In genomic region chrX:107677501-107677901, GRCh38 we compare ENCODE assay signal across 9 cellular contexts. TPM values are rescaled to one million over a fixed set of nuclear protein-coding genes. Genes with fewer than 3 reads are reported as not detected.
DNase-seq lines count a peak whose midpoint lies in the region; ATAC-seq, FAIRE-seq and TF ChIP-seq lines count a peak whose summit lies in the region.
"Had no signal": no experiment of that assay in that cellular context is flagged by ENCODE, and none has a peak within 500 bp of the region (broad histone marks: within the 10 kb centered on the region; RNA-seq: fewer than 3 reads in every experiment).

No MANE protein-coding gene starts in this region.

- H3K27ac ChIP-seq in ACC112 (ENCODE audit: low read depth, low read length) (peak overlapping the region; percentile 100), astrocyte (ENCODE audit: low read depth, low read length) (peak overlapping the region; percentile 73)

- no peaks in the 10 kb centered on the region for H3K9me3 Mint-ChIP-seq in astrocyte (ENCODE audit: unreplicated experiment)

- no peak for ATAC-seq in GM21526 (IDR thresholded peaks at IDR 0.05; ENCODE audit: low FRiP score, unreplicated experiment)
- no peak for ATAC-seq in GM18498 (IDR thresholded peaks at IDR 0.05; ENCODE audit: unreplicated experiment)

- no peak overlapping the region for H2AFZ ChIP-seq in ACC112 (ENCODE audit: low read length, unreplicated experiment)
- H2AFZ ChIP-seq in astrocyte (ENCODE audit: low read depth, low read length): peak overlapping the region; percentile 18

- no peak overlapping the region for H3K4me3 Mint-ChIP-seq in astrocyte (ENCODE audit: unreplicated experiment)

- H3K27me3 ChIP-seq in ACC112 (ENCODE audit: insufficient read depth, low read length) (no peaks in the 10 kb centered on the region), astrocyte (ENCODE audit: insufficient read depth, low read length) (no peaks in the 10 kb centered on the region), mucosa of stomach (ENCODE audit: control insufficient read depth, insufficient read depth, low read length) (no peaks in the 10 kb centered on the region)

- H4K20me1 ChIP-seq in astrocyte (ENCODE audit: insufficient read depth, low read length): no peaks in the 10 kb centered on the region

- TF ChIP-seq CTCF in HFF-Myc (IDR thresholded peaks at IDR 0.05; ENCODE audit: low read depth, low read length, missing control alignments): no peak
- TF ChIP-seq CTCF in astrocyte (IDR thresholded peaks at IDR 0.05; ENCODE audit: insufficient read depth, low read depth, low read length): no peak

- H3K36me3 Mint-ChIP-seq in astrocyte (ENCODE audit: low read depth, unreplicated experiment): no peaks in the 10 kb centered on the region

- FAIRE-seq in astrocyte (lab: Jason Lieb, UNC) (no peak), frontal cortex (lab: Jason Lieb, UNC) (no peak)
- FAIRE-seq: HTR-8/SVneo had no signal

- H3K4me3 ChIP-seq in ACC112 (ENCODE audit: low read depth, low read length) (no peak overlapping the region), HFF-Myc (replicated peaks; ENCODE audit: low read depth, low read length) (peak overlapping the region; percentile 76; the same call in 1 of the 2 replicates), astrocyte (ENCODE audit: insufficient read depth, low read depth, low read length) (peak overlapping the region; percentile 23), mucosa of stomach (ENCODE audit: low read length) (no peak overlapping the region)

- H3K36me3 ChIP-seq in ACC112 (ENCODE audit: insufficient read depth, low read length): no peaks in the 10 kb centered on the region
- H3K36me3 ChIP-seq in astrocyte (ENCODE audit: insufficient read depth, low read length): no peaks in the 10 kb centered on the region
- no peaks in the 10 kb centered on the region for H3K36me3 ChIP-seq in mucosa of stomach (ENCODE audit: control insufficient read depth, insufficient read depth, low read length)

- H3K9me3 ChIP-seq in astrocyte (ENCODE audit: insufficient read depth, low read depth, low read length) (no peaks in the 10 kb centered on the region), mucosa of stomach (ENCODE audit: control insufficient read depth, low read length) (no peaks in the 10 kb centered on the region)

- H3K4me1 ChIP-seq in ACC112 (ENCODE audit: control insufficient read depth, insufficient read depth, low read length, unreplicated experiment) (peaks cover 49% of the 10 kb centered on the region), astrocyte (ENCODE audit: insufficient read depth, low read length) (peaks cover 25% of the 10 kb centered on the region), mucosa of stomach (ENCODE audit: control insufficient read depth, insufficient read depth, low read length) (peaks cover 45% of the 10 kb centered on the region)

- H3K27ac Mint-ChIP-seq in astrocyte (ENCODE audit: unreplicated experiment): no peak overlapping the region

- H3K9ac ChIP-seq in astrocyte (ENCODE audit: low read length): peak overlapping the region; percentile 73
- peak overlapping the region; percentile 38 for H3K9ac ChIP-seq in mucosa of stomach (ENCODE audit: low read length)

- H3K27me3 Mint-ChIP-seq in astrocyte (ENCODE audit: low read depth, unreplicated experiment): no peaks in the 10 kb centered on the region

- peaks cover 11% of the 10 kb centered on the region for H3K4me1 Mint-ChIP-seq in astrocyte (ENCODE audit: low read depth, unreplicated experiment)

- DNase-seq in HFF-Myc (ENCODE audit: extremely low read depth, low read depth) (no peak), astrocyte (ENCODE audit: low read depth) (peak; percentile 42), frontal cortex (ENCODE audit: low spot score in 2 of 2) (no peak), middle frontal gyrus (ENCODE audit: extremely low spot score, low spot score) (no peak)

- H3K79me2 ChIP-seq in ACC112 (ENCODE audit: control insufficient read depth, insufficient read depth, low read length, unreplicated experiment) (no peaks in the 10 kb centered on the region), astrocyte (ENCODE audit: insufficient read depth, low read length) (no peaks in the 10 kb centered on the region)

- peak overlapping the region; percentile 84 for H3K4me2 ChIP-seq in astrocyte (ENCODE audit: low read length)

RNA-seq across cellular contexts. Expression of gene PRPS1, which starts 49.2 kb away (rescaled TPM):
- total RNA-seq in astrocyte (155 and 161 TPM in 2 replicates), frontal cortex (20.8 TPM)

Comparison
In these comparisons a context has a peak if more than half of its experiments do, and no peak if none do; other contexts are left out.
1. H3K4me3 ChIP-seq: peak in HFF-Myc (single experiment) and astrocyte (single experiment); none in ACC112 (single experiment) and mucosa of stomach (single experiment).